In the genomic region with DNA sequence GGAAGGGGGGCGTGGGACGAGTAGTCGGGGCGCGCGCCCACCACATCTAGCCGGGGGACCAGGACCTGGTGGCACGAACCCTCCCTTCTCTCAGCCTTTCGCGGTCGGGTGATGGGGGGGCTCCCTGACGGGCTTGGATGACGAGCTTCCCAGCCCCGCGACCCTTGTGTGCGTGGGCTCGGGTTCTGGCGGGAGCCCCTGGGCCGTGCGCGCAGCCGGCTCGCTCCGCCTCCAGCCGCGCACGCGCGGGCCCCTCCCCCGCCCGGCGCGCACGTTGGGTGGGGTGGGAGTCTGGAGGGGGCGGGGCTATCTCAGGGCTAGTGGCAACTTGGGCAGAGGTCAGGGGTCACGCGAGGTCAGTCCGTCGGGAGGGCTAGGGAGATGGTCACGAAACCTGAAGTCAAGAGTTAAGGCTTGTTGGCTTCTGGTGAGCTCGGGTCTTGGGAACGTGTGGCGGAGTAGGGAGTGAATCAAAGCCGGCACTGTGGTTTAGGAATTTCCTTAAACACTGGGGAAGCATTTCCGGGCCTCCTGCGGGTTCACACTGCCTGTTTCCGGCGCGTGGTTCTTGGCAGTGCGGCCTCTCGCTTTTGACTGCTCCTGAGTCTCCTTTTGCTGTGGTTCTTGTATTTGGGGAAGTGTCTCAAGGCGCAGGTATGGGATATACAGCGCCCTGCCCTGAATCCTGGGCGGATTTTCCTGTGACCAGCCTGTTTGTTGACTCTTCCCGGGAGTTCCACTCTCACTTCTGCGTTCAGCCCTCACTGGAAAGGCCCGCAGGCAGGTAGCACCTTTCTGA, we compare ENCODE assay signal across 1 cellular context.
A peak's percentile ranks its signal among the peaks of the same experiment; 100 is the strongest.
TF ChIP-seq lines count a peak whose summit lies in the region.

Gene SRCAP (plus strand): TSS at position 356 of the 799 bp plus-strand sequence. CDS start 1,654 bp downstream, outside the sequence.

TF ChIP-seq in K562, 482 proteins besides CTCF, POLR2A, EP300 and RAD21 (continued from another document and continues in another):
- TF ChIP-seq ATF1 (CRISPR knock-in tag; IDR thresholded peaks at IDR 0.05) (no peak), ATF1 (tag; IDR thresholded peaks at IDR 0.05) (0 out of 2 replicates have a peak, but pooled peaks have one; percentile 18), ELF1 (tag; IDR thresholded peaks at IDR 0.05) (peak; percentile 82), ZNF695 (CRISPR knock-in tag; IDR thresholded peaks at IDR 0.05) (no peak), GABPA (tag; conservative IDR thresholded peaks at IDR 0.05; ENCODE audit: low read depth) (peak; percentile 95), MCM7 (IDR thresholded peaks at IDR 0.05) (no peak), TEAD4 (IDR thresholded peaks at IDR 0.05; ENCODE audit: low read length) (no peak), TEAD4 (CRISPR knock-in tag; IDR thresholded peaks at IDR 0.05; ENCODE audit: borderline replicate concordance) (no peak), MAFG (tag; conservative IDR thresholded peaks at IDR 0.05) (no peak), DNMT1 (IDR thresholded peaks at IDR 0.05) (no peak), TFAM (CRISPR knock-in tag; conservative IDR thresholded peaks at IDR 0.05) (no peak), BACH1 (tag; IDR thresholded peaks at IDR 0.05) (no peak), ZNF408 (CRISPR knock-in tag; IDR thresholded peaks at IDR 0.05; ENCODE audit: low read depth) (no peak), KAT8 (IDR thresholded peaks at IDR 0.05; ENCODE audit: low read depth) (no peak), NFYB (IDR thresholded peaks at IDR 0.05; ENCODE audit: extremely low read depth, insufficient read length) (no peak), ZBED1 (IDR thresholded peaks at IDR 0.05) (no peak), ZNF431 (CRISPR knock-in tag; IDR thresholded peaks at IDR 0.05) (no peak; the same call in 1 of the 2 replicates), ZNF644 (tag; IDR thresholded peaks at IDR 0.05; ENCODE audit: low read depth) (no peak), DEAF1 (CRISPR knock-in tag; IDR thresholded peaks at IDR 0.05) (no peak), ZKSCAN8 (CRISPR knock-in tag; IDR thresholded peaks at IDR 0.05) (no peak), PHB2 (IDR thresholded peaks at IDR 0.05; ENCODE audit: low read depth) (no peak), BCL6 (CRISPR knock-in tag; IDR thresholded peaks at IDR 0.05) (no peak), PRMT5 (CRISPR knock-in tag; IDR thresholded peaks at IDR 0.05) (no peak), RBM14 (IDR thresholded peaks at IDR 0.05; ENCODE audit: borderline replicate concordance, insufficient read depth, low read depth, low read length) (no peak), ZNF23 (CRISPR knock-in tag; IDR thresholded peaks at IDR 0.05) (no peak), PCBP2 (IDR thresholded peaks at IDR 0.05; ENCODE audit: low read depth, low read length, poor library complexity, severe bottlenecking) (no peak), SMARCA4 (IDR thresholded peaks at IDR 0.05) (no peak), TCF7L2 (IDR thresholded peaks at IDR 0.05; ENCODE audit: low read depth, low read length) (no peak), ILF3 (IDR thresholded peaks at IDR 0.05; ENCODE audit: borderline replicate concordance) (no peak), RBM25 (IDR thresholded peaks at IDR 0.05; ENCODE audit: low read depth, low read length, severe bottlenecking) (no peak), ELK1 (CRISPR knock-in tag; IDR thresholded peaks at IDR 0.05) (no peak), SETDB1 (IDR thresholded peaks at IDR 0.05; ENCODE audit: low read length) (no peak), ZNF217 (CRISPR knock-in tag; IDR thresholded peaks at IDR 0.05) (no peak), ZNF311 (CRISPR knock-in tag; IDR thresholded peaks at IDR 0.05) (peak; percentile 24; the same call in 1 of the 2 replicates), HSF4 (CRISPR knock-in tag; IDR thresholded peaks at IDR 0.05; ENCODE audit: borderline replicate concordance) (no peak), PKNOX1 (IDR thresholded peaks at IDR 0.05) (no peak), SIX5 (IDR thresholded peaks at IDR 0.05; ENCODE audit: borderline replicate concordance in 1 of 2, insufficient read depth in 1 of 2, low read depth in 1 of 2, low read length in 2 of 2) (no peak), CCAR2 (IDR thresholded peaks at IDR 0.05; ENCODE audit: low read depth, low read length) (no peak), DMBX1 (CRISPR knock-in tag; IDR thresholded peaks at IDR 0.05; ENCODE audit: borderline replicate concordance) (peak; percentile 0; the same call in 1 of the 2 replicates), PHB (CRISPR knock-in tag; IDR thresholded peaks at IDR 0.05) (no peak), SMAD2 (IDR thresholded peaks at IDR 0.05; ENCODE audit: low read depth, low read length) (no peak), ZNF224 (CRISPR knock-in tag; IDR thresholded peaks at IDR 0.05) (no peak), HLTF (IDR thresholded peaks at IDR 0.05) (peak; percentile 64), U2AF1 (optimal IDR thresholded peaks at IDR 0.05; ENCODE audit: low read depth, low read length) (peak; percentile 70)
- TF ChIP-seq, protein P1, sequence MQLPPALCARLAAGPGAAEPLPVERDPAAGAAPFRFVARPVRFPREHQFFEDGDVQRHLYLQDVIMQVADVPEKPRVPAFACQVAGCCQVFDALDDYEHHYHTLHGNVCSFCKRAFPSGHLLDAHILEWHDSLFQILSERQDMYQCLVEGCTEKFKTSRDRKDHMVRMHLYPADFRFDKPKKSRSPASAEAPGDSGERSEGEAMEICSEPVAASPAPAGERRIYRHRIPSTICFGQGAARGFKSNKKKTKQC (CRISPR knock-in tag; IDR thresholded peaks at IDR 0.05): peak; percentile 74; the same call in 1 of the 2 replicates
- TF ChIP-seq, protein P2, sequence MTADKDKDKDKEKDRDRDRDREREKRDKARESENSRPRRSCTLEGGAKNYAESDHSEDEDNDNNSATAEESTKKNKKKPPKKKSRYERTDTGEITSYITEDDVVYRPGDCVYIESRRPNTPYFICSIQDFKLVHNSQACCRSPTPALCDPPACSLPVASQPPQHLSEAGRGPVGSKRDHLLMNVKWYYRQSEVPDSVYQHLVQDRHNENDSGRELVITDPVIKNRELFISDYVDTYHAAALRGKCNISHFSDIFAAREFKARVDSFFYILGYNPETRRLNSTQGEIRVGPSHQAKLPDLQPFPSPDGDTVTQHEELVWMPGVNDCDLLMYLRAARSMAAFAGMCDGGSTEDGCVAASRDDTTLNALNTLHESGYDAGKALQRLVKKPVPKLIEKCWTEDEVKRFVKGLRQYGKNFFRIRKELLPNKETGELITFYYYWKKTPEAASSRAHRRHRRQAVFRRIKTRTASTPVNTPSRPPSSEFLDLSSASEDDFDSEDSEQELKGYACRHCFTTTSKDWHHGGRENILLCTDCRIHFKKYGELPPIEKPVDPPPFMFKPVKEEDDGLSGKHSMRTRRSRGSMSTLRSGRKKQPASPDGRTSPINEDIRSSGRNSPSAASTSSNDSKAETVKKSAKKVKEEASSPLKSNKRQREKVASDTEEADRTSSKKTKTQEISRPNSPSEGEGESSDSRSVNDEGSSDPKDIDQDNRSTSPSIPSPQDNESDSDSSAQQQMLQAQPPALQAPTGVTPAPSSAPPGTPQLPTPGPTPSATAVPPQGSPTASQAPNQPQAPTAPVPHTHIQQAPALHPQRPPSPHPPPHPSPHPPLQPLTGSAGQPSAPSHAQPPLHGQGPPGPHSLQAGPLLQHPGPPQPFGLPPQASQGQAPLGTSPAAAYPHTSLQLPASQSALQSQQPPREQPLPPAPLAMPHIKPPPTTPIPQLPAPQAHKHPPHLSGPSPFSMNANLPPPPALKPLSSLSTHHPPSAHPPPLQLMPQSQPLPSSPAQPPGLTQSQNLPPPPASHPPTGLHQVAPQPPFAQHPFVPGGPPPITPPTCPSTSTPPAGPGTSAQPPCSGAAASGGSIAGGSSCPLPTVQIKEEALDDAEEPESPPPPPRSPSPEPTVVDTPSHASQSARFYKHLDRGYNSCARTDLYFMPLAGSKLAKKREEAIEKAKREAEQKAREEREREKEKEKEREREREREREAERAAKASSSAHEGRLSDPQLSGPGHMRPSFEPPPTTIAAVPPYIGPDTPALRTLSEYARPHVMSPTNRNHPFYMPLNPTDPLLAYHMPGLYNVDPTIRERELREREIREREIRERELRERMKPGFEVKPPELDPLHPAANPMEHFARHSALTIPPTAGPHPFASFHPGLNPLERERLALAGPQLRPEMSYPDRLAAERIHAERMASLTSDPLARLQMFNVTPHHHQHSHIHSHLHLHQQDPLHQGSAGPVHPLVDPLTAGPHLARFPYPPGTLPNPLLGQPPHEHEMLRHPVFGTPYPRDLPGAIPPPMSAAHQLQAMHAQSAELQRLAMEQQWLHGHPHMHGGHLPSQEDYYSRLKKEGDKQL (CRISPR knock-in tag; IDR thresholded peaks at IDR 0.05; ENCODE audit: borderline replicate concordance): no peak
- TF ChIP-seq, protein P3, sequence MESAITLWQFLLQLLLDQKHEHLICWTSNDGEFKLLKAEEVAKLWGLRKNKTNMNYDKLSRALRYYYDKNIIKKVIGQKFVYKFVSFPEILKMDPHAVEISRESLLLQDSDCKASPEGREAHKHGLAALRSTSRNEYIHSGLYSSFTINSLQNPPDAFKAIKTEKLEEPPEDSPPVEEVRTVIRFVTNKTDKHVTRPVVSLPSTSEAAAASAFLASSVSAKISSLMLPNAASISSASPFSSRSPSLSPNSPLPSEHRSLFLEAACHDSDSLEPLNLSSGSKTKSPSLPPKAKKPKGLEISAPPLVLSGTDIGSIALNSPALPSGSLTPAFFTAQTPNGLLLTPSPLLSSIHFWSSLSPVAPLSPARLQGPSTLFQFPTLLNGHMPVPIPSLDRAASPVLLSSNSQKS (CRISPR knock-in tag; IDR thresholded peaks at IDR 0.05): no peak
- TF ChIP-seq, protein P4, sequence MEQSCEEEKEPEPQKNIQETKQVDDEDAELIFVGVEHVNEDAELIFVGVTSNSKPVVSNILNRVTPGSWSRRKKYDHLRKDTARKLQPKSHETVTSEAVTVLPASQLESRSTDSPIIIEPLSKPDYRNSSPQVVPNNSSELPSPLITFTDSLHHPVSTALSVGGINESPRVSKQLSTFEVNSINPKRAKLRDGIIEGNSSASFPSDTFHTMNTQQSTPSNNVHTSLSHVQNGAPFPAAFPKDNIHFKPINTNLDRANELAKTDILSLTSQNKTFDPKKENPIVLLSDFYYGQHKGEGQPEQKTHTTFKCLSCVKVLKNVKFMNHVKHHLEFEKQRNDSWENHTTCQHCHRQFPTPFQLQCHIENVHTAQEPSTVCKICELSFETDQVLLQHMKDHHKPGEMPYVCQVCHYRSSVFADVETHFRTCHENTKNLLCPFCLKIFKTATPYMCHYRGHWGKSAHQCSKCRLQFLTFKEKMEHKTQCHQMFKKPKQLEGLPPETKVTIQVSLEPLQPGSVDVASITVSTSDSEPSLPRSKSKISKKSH (CRISPR knock-in tag; IDR thresholded peaks at IDR 0.05): no peak
- TF ChIP-seq, protein P5, sequence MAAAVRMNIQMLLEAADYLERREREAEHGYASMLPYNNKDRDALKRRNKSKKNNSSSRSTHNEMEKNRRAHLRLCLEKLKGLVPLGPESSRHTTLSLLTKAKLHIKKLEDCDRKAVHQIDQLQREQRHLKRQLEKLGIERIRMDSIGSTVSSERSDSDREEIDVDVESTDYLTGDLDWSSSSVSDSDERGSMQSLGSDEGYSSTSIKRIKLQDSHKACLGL (CRISPR knock-in tag; IDR thresholded peaks at IDR 0.05; ENCODE audit: borderline replicate concordance, poor library complexity, severe bottlenecking): no peak
- TF ChIP-seq, protein P6, sequence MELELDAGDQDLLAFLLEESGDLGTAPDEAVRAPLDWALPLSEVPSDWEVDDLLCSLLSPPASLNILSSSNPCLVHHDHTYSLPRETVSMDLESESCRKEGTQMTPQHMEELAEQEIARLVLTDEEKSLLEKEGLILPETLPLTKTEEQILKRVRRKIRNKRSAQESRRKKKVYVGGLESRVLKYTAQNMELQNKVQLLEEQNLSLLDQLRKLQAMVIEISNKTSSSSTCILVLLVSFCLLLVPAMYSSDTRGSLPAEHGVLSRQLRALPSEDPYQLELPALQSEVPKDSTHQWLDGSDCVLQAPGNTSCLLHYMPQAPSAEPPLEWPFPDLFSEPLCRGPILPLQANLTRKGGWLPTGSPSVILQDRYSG (tag; conservative IDR thresholded peaks at IDR 0.05; ENCODE audit: low read depth): no peak
- TF ChIP-seq, protein P7, sequence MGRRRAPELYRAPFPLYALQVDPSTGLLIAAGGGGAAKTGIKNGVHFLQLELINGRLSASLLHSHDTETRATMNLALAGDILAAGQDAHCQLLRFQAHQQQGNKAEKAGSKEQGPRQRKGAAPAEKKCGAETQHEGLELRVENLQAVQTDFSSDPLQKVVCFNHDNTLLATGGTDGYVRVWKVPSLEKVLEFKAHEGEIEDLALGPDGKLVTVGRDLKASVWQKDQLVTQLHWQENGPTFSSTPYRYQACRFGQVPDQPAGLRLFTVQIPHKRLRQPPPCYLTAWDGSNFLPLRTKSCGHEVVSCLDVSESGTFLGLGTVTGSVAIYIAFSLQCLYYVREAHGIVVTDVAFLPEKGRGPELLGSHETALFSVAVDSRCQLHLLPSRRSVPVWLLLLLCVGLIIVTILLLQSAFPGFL (CRISPR knock-in tag; IDR thresholded peaks at IDR 0.05): no peak
- TF ChIP-seq, protein P8, sequence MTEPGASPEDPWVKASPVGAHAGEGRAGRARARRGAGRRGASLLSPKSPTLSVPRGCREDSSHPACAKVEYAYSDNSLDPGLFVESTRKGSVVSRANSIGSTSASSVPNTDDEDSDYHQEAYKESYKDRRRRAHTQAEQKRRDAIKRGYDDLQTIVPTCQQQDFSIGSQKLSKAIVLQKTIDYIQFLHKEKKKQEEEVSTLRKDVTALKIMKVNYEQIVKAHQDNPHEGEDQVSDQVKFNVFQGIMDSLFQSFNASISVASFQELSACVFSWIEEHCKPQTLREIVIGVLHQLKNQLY (CRISPR knock-in tag; conservative IDR thresholded peaks at IDR 0.05): no peak
